Comparison of ENCODE assay signal across 11 cellular contexts in genomic region chr20:59063358-59064213, GRCh38. TPM values are rescaled to one million over a fixed set of nuclear protein-coding genes. Genes with fewer than 3 reads are reported as not detected.
DNase-seq lines count a peak whose midpoint lies in the region; ATAC-seq and TF ChIP-seq lines count a peak whose summit lies in the region.
"Had no signal": no experiment of that assay in that cellular context is flagged by ENCODE, and none has a peak within 500 bp of the region (broad histone marks: within the 10 kb centered on the region; RNA-seq: fewer than 3 reads in every experiment).

No MANE protein-coding gene starts in this region.

- H3K27me3 ChIP-seq in right cardiac atrium (ENCODE audit: control insufficient read depth, insufficient read depth): no peaks in the 10 kb centered on the region
- H3K27me3 ChIP-seq: ascending aorta had no signal

- peaks cover 2% of the 10 kb centered on the region for H3K4me1 ChIP-seq in right cardiac atrium (ENCODE audit: control insufficient read depth, insufficient read depth, low read length)

- peak overlapping the region; percentile 35 for H3K27ac Mint-ChIP-seq in type B pancreatic cell
- H3K27ac Mint-ChIP-seq in naive thymus-derived CD8-positive, alpha-beta T cell: no peak overlapping the region

- peak overlapping the region; percentile 35 for H3K4me3 Mint-ChIP-seq in type B pancreatic cell
- no peak overlapping the region for H3K4me3 Mint-ChIP-seq in naive thymus-derived CD8-positive, alpha-beta T cell

- DNase-seq in NCI-H1105 treated with DMSO at 0.1 percent for 48 hours (lab: John Stamatoyannopoulos, UW): peak; percentile 60
- no peak for DNase-seq in NCI-H1105 (lab: John Stamatoyannopoulos, UW)
- peak; percentile 95 for DNase-seq in amniotic epithelial cell (ENCODE audit: low read depth)
- DNase-seq in right cardiac atrium: peak; percentile 68 to 72 (median 69)
- DNase-seq in type B pancreatic cell (ENCODE audit: extremely low spot score, unreplicated experiment): no peak
- no peak for DNase-seq in NCI-H1694 (lab: John Stamatoyannopoulos, UW)
- no peak for DNase-seq in kidney glomerular epithelial cell (lab: John Stamatoyannopoulos, UW)
- DNase-seq in naive thymus-derived CD8-positive, alpha-beta T cell: no peak
- DNase-seq: lower lobe of right lung had no signal

- WGBS in right cardiac atrium: 14% methylated on average over 22 of the region's 22 CpGs

- ATAC-seq in right cardiac atrium: peak; percentile 91 to 99
- ATAC-seq in naive thymus-derived CD8-positive, alpha-beta T cell: no peak

- H3K9me3 Mint-ChIP-seq in type B pancreatic cell: no peaks in the 10 kb centered on the region
- no peaks in the 10 kb centered on the region for H3K9me3 Mint-ChIP-seq in naive thymus-derived CD8-positive, alpha-beta T cell

- no peak overlapping the region for H3K4me3 ChIP-seq in right cardiac atrium (ENCODE audit: low read length)
- H3K4me3 ChIP-seq: ascending aorta, lower lobe of right lung had no signal

- peak overlapping the region; percentile 46 for H3K27ac ChIP-seq in right cardiac atrium (ENCODE audit: low read length)
- H3K27ac ChIP-seq: ascending aorta, HL-60, lower lobe of right lung had no signal

- peaks cover 11% of the 10 kb centered on the region for H3K4me1 Mint-ChIP-seq in type B pancreatic cell (ENCODE audit: unreplicated experiment)
- H3K4me1 Mint-ChIP-seq in naive thymus-derived CD8-positive, alpha-beta T cell: no peaks in the 10 kb centered on the region

- POLR2A ChIA-PET in naive thymus-derived CD8-positive, alpha-beta T cell (lab: Charles Lee): no interaction called here

- intact Hi-C loops in right cardiac atrium (cut with DNase I): no loop called here

- H3K27me3 Mint-ChIP-seq in type B pancreatic cell: peaks cover 7% of the 10 kb centered on the region
- peaks cover 0 to 16% (median 4%) of the 10 kb centered on the region in 5 donors for H3K27me3 Mint-ChIP-seq in naive thymus-derived CD8-positive, alpha-beta T cell

- no peaks in the 10 kb centered on the region for H3K9me3 ChIP-seq in right cardiac atrium (ENCODE audit: control insufficient read depth, low read length)
- H3K9me3 ChIP-seq: ascending aorta, lower lobe of right lung had no signal

- H3K36me3 Mint-ChIP-seq in type B pancreatic cell: no peaks in the 10 kb centered on the region
- peaks cover 0 to 2% (median 0%) of the 10 kb centered on the region in 3 donors for H3K36me3 Mint-ChIP-seq in naive thymus-derived CD8-positive, alpha-beta T cell

- no peak for TF ChIP-seq CTCF in type B pancreatic cell (conservative IDR thresholded peaks at IDR 0.05)

RNA-seq across cellular contexts. Expression of gene PRELID3B, which starts 21.0 kb away (rescaled TPM):
- total RNA-seq in right cardiac atrium (10 to 100 TPM; 32.1 to 49.0 (median 41.3) TPM), type B pancreatic cell (ENCODE audit: low replicate concordance) (45.9 and 54.9 TPM in 2 replicates)
- 18.3 TPM for polyA plus RNA-seq in right cardiac atrium
- total RNA-seq in naive thymus-derived CD8-positive, alpha-beta T cell: 10 to 100 TPM; 37.9 to 45.4 TPM
- 10 to 100 TPM; 26.8 to 27.9 (median 26.9) TPM for polyA plus RNA-seq in naive thymus-derived CD8-positive, alpha-beta T cell

RNA-seq across cellular contexts. Expression of gene ATP5F1E, which starts 31.5 kb away (rescaled TPM):
- total RNA-seq in right cardiac atrium (100 to 1,000 TPM; 109 to 131 (median 121) TPM), type B pancreatic cell (ENCODE audit: low replicate concordance) (75.6 and 81.8 TPM in 2 replicates)
- polyA plus RNA-seq in right cardiac atrium: 131 TPM
- total RNA-seq in naive thymus-derived CD8-positive, alpha-beta T cell: 10 to 100 TPM; 78.2 to 80.3 TPM
- polyA plus RNA-seq in naive thymus-derived CD8-positive, alpha-beta T cell: 100 to 1,000 TPM in 1 of 3 donors, 10 to 100 TPM in 2; 66.9 to 118 (median 91.4) TPM

RNA-seq across cellular contexts. Expression of gene TUBB1, which starts 44.4 kb away (rescaled TPM):
- total RNA-seq in right cardiac atrium: under 1 TPM in 3 of 4 donors, not detected in 1; 0.11 to 0.17 (median 0.12) TPM
- 0.09 TPM for polyA plus RNA-seq in right cardiac atrium
- 0.46 and 0.52 TPM in 2 replicates for total RNA-seq in type B pancreatic cell (ENCODE audit: low replicate concordance)
- total RNA-seq in naive thymus-derived CD8-positive, alpha-beta T cell: not detected
- polyA plus RNA-seq in naive thymus-derived CD8-positive, alpha-beta T cell: under 1 TPM in 1 of 3 donors, not detected in 2; 0.05 TPM
- total RNA-seq: ascending aorta had no signal

RNA-seq across cellular contexts. Expression of gene CTSZ, which starts 56.5 kb away (rescaled TPM):
- total RNA-seq in right cardiac atrium (100 to 1,000 TPM; 136 to 166 (median 142) TPM), type B pancreatic cell (ENCODE audit: low replicate concordance) (71.9 and 75.9 TPM in 2 replicates)
- 149 TPM for polyA plus RNA-seq in right cardiac atrium
- total RNA-seq in naive thymus-derived CD8-positive, alpha-beta T cell: 10 to 100 TPM; 15.8 to 19.1 TPM
- 1 to 10 TPM in 2 of 3 donors, under 1 TPM in 1; 0.60 to 2.9 (median 1.0) TPM for polyA plus RNA-seq in naive thymus-derived CD8-positive, alpha-beta T cell

Comparison
In these comparisons a context has a peak if more than half of its experiments do, and no peak if none do; other contexts are left out.
1. DNase-seq: peak in NCI-H1105 treated with DMSO at 0.1 percent for 48 hours (single experiment), amniotic epithelial cell (single experiment) and right cardiac atrium (3 of 3); none in NCI-H1105 (single experiment), type B pancreatic cell (single experiment), NCI-H1694 (single experiment), kidney glomerular epithelial cell (single experiment) and naive thymus-derived CD8-positive, alpha-beta T cell (0 of 10).
2. ATAC-seq: peak in right cardiac atrium (2 of 2); none in naive thymus-derived CD8-positive, alpha-beta T cell (0 of 2).